Comparison of ENCODE assay signal across 19 cellular contexts in the genomic region with DNA sequence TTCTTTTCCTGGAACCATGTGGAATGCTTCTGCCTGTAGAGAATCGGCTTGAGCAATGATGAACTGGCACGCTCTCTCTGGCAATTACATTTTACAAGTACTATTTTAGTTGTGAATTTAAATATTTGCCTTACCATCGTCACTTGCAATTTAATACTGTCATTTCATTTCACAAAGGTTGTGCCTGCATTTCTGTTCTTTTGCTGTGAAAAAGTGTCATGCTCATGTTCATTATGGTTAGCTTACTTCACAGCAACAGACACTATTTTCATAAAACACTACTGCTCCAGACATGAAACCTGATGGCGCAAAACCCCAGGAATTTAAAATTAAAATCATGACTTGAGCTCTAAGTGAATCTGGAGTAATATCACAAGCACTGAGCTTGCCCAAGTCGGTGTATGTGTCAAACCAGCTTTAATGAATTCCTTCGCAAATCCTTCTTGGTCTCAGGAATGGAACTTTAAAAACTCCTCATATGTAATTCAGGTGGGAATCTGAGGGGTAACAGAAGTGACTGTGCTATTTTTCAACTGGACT. TPM values are rescaled to one million over a fixed set of nuclear protein-coding genes. Genes with fewer than 3 reads are reported as not detected.
"Had no signal": no experiment of that assay in that cellular context is flagged by ENCODE, and none has a peak within 500 bp of the region (broad histone marks: within the 10 kb centered on the region; RNA-seq: fewer than 3 reads in every experiment).

No MANE protein-coding gene starts in this region.

- H3K27me3 ChIP-seq: dorsolateral prefrontal cortex, left lung, suprapubic skin, transverse colon, uterus had no signal

- DNase-seq: activated CD4-positive, alpha-beta T cell treated with anti-CD3 and anti-CD28 coated beads for 1 hour; activated CD8-positive, alpha-beta memory T cell treated with anti-CD3 and anti-CD28 coated beads for 24 hours; activated CD8-positive, alpha-beta memory T cell treated with anti-CD3 and anti-CD28 coated beads, Interleukin-2, amount 50 U/mL, for 48 hours; activated effector memory CD4-positive, alpha-beta T cell treated with Interleukin-2 at 50 U/mL for 16 hours; activated T-cell treated with anti-CD3 and anti-CD28 coated beads, Interleukin-2, amount 50 U/mL, for 48 hours; amniotic stem cell; dorsolateral prefrontal cortex; foreskin melanocyte; head of caudate nucleus; left lung; stimulated activated CD4-positive, alpha-beta T cell treated with anti-CD3 and anti-CD28 coated beads, Interleukin-2, amount 100 ng/mL, for 24 hours; T-helper 17 cell; transverse colon; uterus; WERI-Rb-1 had no signal

- H3K27ac ChIP-seq: dorsolateral prefrontal cortex, left lung, parathyroid adenoma, suprapubic skin, WERI-Rb-1 had no signal

- H3K4me3 ChIP-seq: dorsolateral prefrontal cortex, left lung, suprapubic skin, transverse colon, uterus had no signal

- H3K9me3 ChIP-seq: left lung, suprapubic skin, transverse colon, uterus had no signal

- H3K9ac ChIP-seq: parathyroid adenoma had no signal

- ATAC-seq: left lung; natural killer cell treated with Interleukin-12 subunit alpha and Interleukin-12 subunit beta and Interleukin-15 and Interleukin-18, amount 100 ng/mL, for 72 hours; T-helper 17 cell had no signal

- H3K4me1 ChIP-seq: left lung, parathyroid adenoma, uterus had no signal

- H3K36me3 ChIP-seq: uterus had no signal

RNA-seq across cellular contexts. Expression of a gene that starts 59.8 kb away (rescaled TPM):
- total RNA-seq: natural killer cell treated with Interleukin-12 subunit alpha and Interleukin-12 subunit beta and Interleukin-15 and Interleukin-18, amount 100 ng/mL, for 72 hours; renal cortical epithelial cell; T-helper 17 cell had no signal
